Comparison of ENCODE assay signal across 35 cellular contexts in genomic region chr19:53951947-53952346, GRCh38. TPM values are rescaled to one million over a fixed set of nuclear protein-coding genes. Genes with fewer than 3 reads are reported as not detected.
"Had no signal": no experiment of that assay in that cellular context is flagged by ENCODE, and none has a peak within 500 bp of the region (broad histone marks: within the 10 kb centered on the region; RNA-seq: fewer than 3 reads in every experiment).

No MANE protein-coding gene starts in this region.

- H3K9me3 ChIP-seq: Peyer's patch had no signal

- H3K27ac Mint-ChIP-seq: activated B cell treated with CpG ODN at 0.5 μM for 24 hours; activated CD4-positive, alpha-beta memory T cell treated with anti-CD3 and anti-CD28 coated beads for 36 hours; activated naive CD4-positive, alpha-beta T cell treated with anti-CD3 and anti-CD28 coated beads, Interleukin-2, amount 10 ng/mL, durations not matched to agents 7 days and 5 days; activated naive CD8-positive, alpha-beta T cell treated with anti-CD3 and anti-CD28 coated beads for 36 hours; activated T-helper 1 cell treated with anti-CD3 and anti-CD28 coated beads, Interleukin-12 subunit alpha, Interleukin-12 subunit beta, Interleukin-2, Interleukin-4 antibody, amounts not matched to agents 30 ng/mL and 10 ng/mL and 1 ng/mL, durations not matched to agents 14 hours and 24 hours and 36 hours; T-cell had no signal

- H3K4me1 ChIP-seq: Peyer's patch had no signal

- H3K4me1 Mint-ChIP-seq: activated B cell treated with CpG ODN at 0.5 μM for 24 hours; activated naive CD4-positive, alpha-beta T cell treated with anti-CD3 and anti-CD28 coated beads, Interleukin-2, amount 10 ng/mL, durations not matched to agents 7 days and 5 days; activated naive CD8-positive, alpha-beta T cell treated with anti-CD3 and anti-CD28 coated beads for 36 hours; central memory CD8-positive, alpha-beta T cell; T-cell had no signal

- H3K27me3 ChIP-seq: Peyer's patch had no signal

- H3K27ac ChIP-seq: cardiac muscle cell, Peyer's patch, VCaP had no signal

- DNase-seq: activated B cell treated with CpG ODN at 0.5 μM for 24 hours; activated CD4-positive, alpha-beta memory T cell treated with anti-CD3 and anti-CD28 coated beads for 36 hours; activated CD4-positive, alpha-beta T cell treated with anti-CD3 and anti-CD28 coated beads for 4 hours; activated CD4-positive, alpha-beta T cell treated with anti-CD3 and anti-CD28 coated beads, Interleukin-2, amount 50 U/mL, for 1 hour; activated CD4-positive, CD25-positive, alpha-beta regulatory T cell treated with anti-CD3 and anti-CD28 coated beads, Interleukin-2, amount 50 U/mL, for 72 hours; activated CD8-positive, alpha-beta memory T cell treated with anti-CD3 and anti-CD28 coated beads, Interleukin-2, amount 50 U/mL, for 4 hours; activated gamma-delta T cell treated with Interleukin-2 at 50 U/mL for 16 hours; activated naive CD4-positive, alpha-beta T cell treated with anti-CD3 and anti-CD28 coated beads, Interleukin-2, amount 10 ng/mL, durations not matched to agents 7 days and 5 days; activated naive CD8-positive, alpha-beta T cell treated with anti-CD3 and anti-CD28 coated beads for 36 hours; activated T-cell treated with anti-CD3 and anti-CD28 coated beads for 4 hours; activated T-cell treated with anti-CD3 and anti-CD28 coated beads, Interleukin-2, amount 50 U/mL, for 4 hours; amniotic stem cell; aorta; NCI-H1105; NCI-H1417 treated with DMSO at 0.1 percent for 48 hours; NCI-H1694; NCI-H1930; NCI-H2081 treated with DMSO at 0.1 percent for 48 hours; NCI-H345; NCI-H524 treated with DMSO at 0.1 percent for 48 hours; Peyer's patch; RPMI8226; SHP77 treated with DMSO at 0.1 percent for 48 hours; T-cell; T-helper 2 cell; T-helper 9 cell had no signal

- H3K36me3 ChIP-seq: cardiac muscle cell, Peyer's patch had no signal

- ATAC-seq: activated T-cell treated with anti-CD3 and anti-CD28 coated beads, Interleukin-2, amount 50 U/mL, for 4 hours; SK-N-SH treated with all-trans-retinoic acid at 6 μM for 48 hours; T-cell had no signal

- H3K4me3 Mint-ChIP-seq: activated B cell treated with CpG ODN at 0.5 μM for 24 hours; activated CD4-positive, alpha-beta memory T cell treated with anti-CD3 and anti-CD28 coated beads for 36 hours; activated naive CD4-positive, alpha-beta T cell treated with anti-CD3 and anti-CD28 coated beads, Interleukin-2, amount 10 ng/mL, durations not matched to agents 7 days and 5 days; activated naive CD8-positive, alpha-beta T cell treated with anti-CD3 and anti-CD28 coated beads for 36 hours; activated T-cell treated with anti-CD3 and anti-CD28 coated beads, Interleukin-2, amount 50 U/mL, for 4 hours; activated T-helper 1 cell treated with anti-CD3 and anti-CD28 coated beads, Interleukin-12 subunit alpha, Interleukin-12 subunit beta, Interleukin-2, Interleukin-4 antibody, amounts not matched to agents 30 ng/mL and 10 ng/mL and 1 ng/mL, durations not matched to agents 14 hours and 24 hours and 36 hours; central memory CD8-positive, alpha-beta T cell; T-cell had no signal

- H3K36me3 Mint-ChIP-seq: activated CD4-positive, alpha-beta memory T cell treated with anti-CD3 and anti-CD28 coated beads for 36 hours; activated naive CD4-positive, alpha-beta T cell treated with anti-CD3 and anti-CD28 coated beads, Interleukin-2, amount 10 ng/mL, durations not matched to agents 7 days and 5 days; activated naive CD8-positive, alpha-beta T cell treated with anti-CD3 and anti-CD28 coated beads for 36 hours; T-cell had no signal

- H3K4me3 ChIP-seq: cardiac muscle cell, Peyer's patch had no signal

RNA-seq across cellular contexts. Expression of gene CACNG8, which starts 10.8 kb away (rescaled TPM):
- total RNA-seq: activated B cell treated with CpG ODN at 0.5 μM for 24 hours; activated naive CD8-positive, alpha-beta T cell treated with anti-CD3 and anti-CD28 coated beads for 36 hours; activated T-cell treated with anti-CD3 and anti-CD28 coated beads, Interleukin-2, amount 50 U/mL, for 4 hours; activated T-helper 1 cell treated with anti-CD3 and anti-CD28 coated beads, Interleukin-12 subunit alpha, Interleukin-12 subunit beta, Interleukin-2, Interleukin-4 antibody, amounts not matched to agents 30 ng/mL and 10 ng/mL and 1 ng/mL, durations not matched to agents 14 hours and 24 hours and 36 hours; Peyer's patch; SK-MEL-5 had no signal

RNA-seq across cellular contexts. Expression of gene CACNG6, which starts 39.5 kb away (rescaled TPM):
- total RNA-seq: activated B cell treated with CpG ODN at 0.5 μM for 24 hours; activated CD4-positive, alpha-beta memory T cell treated with anti-CD3 and anti-CD28 coated beads for 36 hours; activated naive CD8-positive, alpha-beta T cell treated with anti-CD3 and anti-CD28 coated beads for 36 hours; activated T-cell treated with anti-CD3 and anti-CD28 coated beads, Interleukin-2, amount 50 U/mL, for 4 hours; activated T-helper 1 cell treated with anti-CD3 and anti-CD28 coated beads, Interleukin-12 subunit alpha, Interleukin-12 subunit beta, Interleukin-2, Interleukin-4 antibody, amounts not matched to agents 30 ng/mL and 10 ng/mL and 1 ng/mL, durations not matched to agents 14 hours and 24 hours and 36 hours; aorta; chondrocyte; MCF 10A; Peyer's patch; SK-MEL-5; T-cell had no signal

RNA-seq across cellular contexts. Expression of gene CACNG7, which starts 42.9 kb away (rescaled TPM):
- total RNA-seq: activated B cell treated with CpG ODN at 0.5 μM for 24 hours; activated CD4-positive, alpha-beta memory T cell treated with anti-CD3 and anti-CD28 coated beads for 36 hours; activated naive CD8-positive, alpha-beta T cell treated with anti-CD3 and anti-CD28 coated beads for 36 hours; activated T-cell treated with anti-CD3 and anti-CD28 coated beads, Interleukin-2, amount 50 U/mL, for 4 hours; activated T-helper 1 cell treated with anti-CD3 and anti-CD28 coated beads, Interleukin-12 subunit alpha, Interleukin-12 subunit beta, Interleukin-2, Interleukin-4 antibody, amounts not matched to agents 30 ng/mL and 10 ng/mL and 1 ng/mL, durations not matched to agents 14 hours and 24 hours and 36 hours; aorta; chondrocyte; MCF 10A; NCI-H460; Peyer's patch; SK-MEL-5; T-cell had no signal
- polyA plus RNA-seq: aorta had no signal
